ENCODE assay signal across 29 cellular contexts in genomic region chr10:42809670-42810069, GRCh38. TPM values are rescaled to one million over a fixed set of nuclear protein-coding genes. Genes with fewer than 3 reads are reported as not detected.
DNase-seq lines count a peak whose midpoint lies in the region; ATAC-seq, FAIRE-seq and TF ChIP-seq lines count a peak whose summit lies in the region.
"Had no signal": no experiment of that assay in that cellular context is flagged by ENCODE, and none has a peak within 500 bp of the region (broad histone marks: within the 10 kb centered on the region; RNA-seq: fewer than 3 reads in every experiment).

No MANE protein-coding gene starts in this region.

- no peaks in the 10 kb centered on the region for H3K27me3 ChIP-seq in gastrocnemius medialis
- H3K27me3 ChIP-seq: adrenal gland, ovary had no signal

- H3K27ac Mint-ChIP-seq in central memory CD8-positive, alpha-beta T cell (ENCODE audit: low read depth), result peak overlapping the region; percentile 32
- no peak overlapping the region for H3K27ac Mint-ChIP-seq in activated CD8-positive, alpha-beta T cell treated with anti-CD3 and anti-CD28 coated beads, Interleukin-2, amount 10 ng/mL, durations not matched to agents 7 days and 5 days
- H3K27ac Mint-ChIP-seq: activated CD4-positive, alpha-beta memory T cell treated with anti-CD3 and anti-CD28 coated beads for 36 hours; brain had no signal

- no peaks in the 10 kb centered on the region for H3K4me1 ChIP-seq in gastrocnemius medialis

- H3K4me3 Mint-ChIP-seq in central memory CD8-positive, alpha-beta T cell, result no peak overlapping the region
- H3K4me3 Mint-ChIP-seq in activated CD8-positive, alpha-beta T cell treated with anti-CD3 and anti-CD28 coated beads, Interleukin-2, amount 10 ng/mL, durations not matched to agents 7 days and 5 days, result no peak overlapping the region
- H3K4me3 Mint-ChIP-seq: activated CD4-positive, alpha-beta memory T cell treated with anti-CD3 and anti-CD28 coated beads for 36 hours; brain; effector memory CD8-positive, alpha-beta T cell; natural killer cell treated with Interleukin-12 subunit alpha and Interleukin-12 subunit beta and Interleukin-15 and Interleukin-18, amount 100 ng/mL, for 72 hours had no signal

- DNase-seq in GM12891 (ENCODE audit: insufficient read length, low spot score), result no peak
- no peak for DNase-seq in central memory CD8-positive, alpha-beta T cell (ENCODE audit: low spot score in 2 of 2)
- no peak for DNase-seq in NCI-H1105 treated with DMSO at 0.1 percent for 48 hours (lab: John Stamatoyannopoulos, UW)
- DNase-seq in gastrocnemius medialis, result no peak
- DNase-seq in SW480 (ENCODE audit: low spot score), result no peak
- no peak for DNase-seq in activated CD8-positive, alpha-beta T cell treated with anti-CD3 and anti-CD28 coated beads, Interleukin-2, amount 10 ng/mL, durations not matched to agents 7 days and 5 days
- DNase-seq: activated CD4-positive, alpha-beta memory T cell treated with anti-CD3 and anti-CD28 coated beads for 36 hours; activated gamma-delta T cell treated with Interleukin-2 at 50 U/mL for 16 hours; adrenal gland; Calu3; DND-41; effector memory CD8-positive, alpha-beta T cell; H7; NCI-H2171; NCI-H524; ovary; retina; SIG-M5; stimulated activated CD4-positive, alpha-beta T cell treated with anti-CD3 and anti-CD28 coated beads, Interleukin-2, amount 100 ng/mL, for 24 hours had no signal

- intact Hi-C loops in gastrocnemius medialis (cut with DNase I; ENCODE audit: low total_unique reads), result loop anchor here (1.0 kb wide), 1 partner anchor 27 kb away; the partner anchor contains the start of gene BMS1

- CTCF ChIA-PET in activated CD8-positive, alpha-beta T cell treated with anti-CD3 and anti-CD28 coated beads, Interleukin-2, amount 10 ng/mL, durations not matched to agents 7 days and 5 days (lab: Charles Lee), result no interaction called here

- H3K4me1 Mint-ChIP-seq in central memory CD8-positive, alpha-beta T cell, result peaks cover 21% of the 10 kb centered on the region
- H3K4me1 Mint-ChIP-seq in activated CD8-positive, alpha-beta T cell treated with anti-CD3 and anti-CD28 coated beads, Interleukin-2, amount 10 ng/mL, durations not matched to agents 7 days and 5 days (ENCODE audit: low read depth), result peaks cover 8% of the 10 kb centered on the region
- H3K4me1 Mint-ChIP-seq: brain had no signal

- H3K36me3 ChIP-seq in gastrocnemius medialis, result peaks cover 0 to 24% of the 10 kb centered on the region in 2 donors
- H3K36me3 ChIP-seq: ovary had no signal

- TF ChIP-seq POLR2A in GM12891 (IDR thresholded peaks at IDR 0.05; ENCODE audit: low read depth, low read length) (no peak), gastrocnemius medialis (IDR thresholded peaks at IDR 0.05) (no peak)

- H3K36me3 Mint-ChIP-seq in central memory CD8-positive, alpha-beta T cell (ENCODE audit: insufficient read depth), result peaks cover 43% of the 10 kb centered on the region
- peaks cover 74% of the 10 kb centered on the region for H3K36me3 Mint-ChIP-seq in activated CD8-positive, alpha-beta T cell treated with anti-CD3 and anti-CD28 coated beads, Interleukin-2, amount 10 ng/mL, durations not matched to agents 7 days and 5 days (ENCODE audit: low read depth)

- peak; percentile 69 for ATAC-seq in GM19351 (IDR thresholded peaks at IDR 0.05; ENCODE audit: unreplicated experiment)
- peak; percentile 84 for ATAC-seq in HG02885 (IDR thresholded peaks at IDR 0.05; ENCODE audit: poor library complexity, unreplicated experiment)
- ATAC-seq in central memory CD8-positive, alpha-beta T cell (replicated peaks; ENCODE audit: extremely low read depth, poor library complexity, severe bottlenecking), result no peak
- no peak for ATAC-seq in gastrocnemius medialis
- no peak for ATAC-seq in activated CD8-positive, alpha-beta T cell treated with anti-CD3 and anti-CD28 coated beads, Interleukin-2, amount 10 ng/mL, durations not matched to agents 7 days and 5 days
- ATAC-seq: effector memory CD8-positive, alpha-beta T cell; esophagus mucosa; natural killer cell treated with Interleukin-12 subunit alpha and Interleukin-12 subunit beta and Interleukin-15 and Interleukin-18, amount 100 ng/mL, for 72 hours; Panc1 had no signal

- no peak for TF ChIP-seq CTCF in gastrocnemius medialis (IDR thresholded peaks at IDR 0.05 in 4 of 5, conservative IDR thresholded peaks at IDR 0.05 in 1 of 5)

- no peaks in the 10 kb centered on the region for H3K27me3 Mint-ChIP-seq in central memory CD8-positive, alpha-beta T cell
- no peaks in the 10 kb centered on the region for H3K27me3 Mint-ChIP-seq in activated CD8-positive, alpha-beta T cell treated with anti-CD3 and anti-CD28 coated beads, Interleukin-2, amount 10 ng/mL, durations not matched to agents 7 days and 5 days (ENCODE audit: low read depth)
- H3K27me3 Mint-ChIP-seq: activated CD4-positive, alpha-beta memory T cell treated with anti-CD3 and anti-CD28 coated beads for 36 hours; brain; effector memory CD8-positive, alpha-beta T cell; natural killer cell treated with Interleukin-12 subunit alpha and Interleukin-12 subunit beta and Interleukin-15 and Interleukin-18, amount 100 ng/mL, for 72 hours had no signal

- peaks cover 9% of the 10 kb centered on the region for H3K9me3 Mint-ChIP-seq in central memory CD8-positive, alpha-beta T cell
- H3K9me3 Mint-ChIP-seq in activated CD8-positive, alpha-beta T cell treated with anti-CD3 and anti-CD28 coated beads, Interleukin-2, amount 10 ng/mL, durations not matched to agents 7 days and 5 days (ENCODE audit: insufficient read depth), result peaks cover 13% of the 10 kb centered on the region

- FAIRE-seq in GM12891 (lab: Jason Lieb, UNC), result peak; percentile 20
- FAIRE-seq: frontal cortex, islet of Langerhans had no signal

- H3K27ac ChIP-seq in gastrocnemius medialis, result no peak overlapping the region
- H3K27ac ChIP-seq: adrenal gland, C4-2B, ovary had no signal

- POLR2A ChIA-PET in activated CD8-positive, alpha-beta T cell treated with anti-CD3 and anti-CD28 coated beads, Interleukin-2, amount 10 ng/mL, durations not matched to agents 7 days and 5 days (lab: Charles Lee), result no interaction called here

- in situ Hi-C loops in gastrocnemius medialis (cut with MboI; ENCODE audit: low sequenced_read_pairs in 4 of 4), result no loop called here

- no peaks in the 10 kb centered on the region for H3K9me3 ChIP-seq in gastrocnemius medialis
- H3K9me3 ChIP-seq: adrenal gland, ovary had no signal

- no peak overlapping the region for H3K4me3 ChIP-seq in gastrocnemius medialis
- H3K4me3 ChIP-seq: adrenal gland, ovary, smooth muscle cell had no signal

TF ChIP-seq in GM12891, 5 proteins besides CTCF, POLR2A, EP300 and RAD21:
- no peak for TF ChIP-seq POLR2AphosphoS5 (IDR thresholded peaks at IDR 0.05; ENCODE audit: low read depth, low read length)
- TF ChIP-seq POU2F2 (IDR thresholded peaks at IDR 0.05; ENCODE audit: low read depth, low read length), result no peak
- no peak for TF ChIP-seq PAX5 (IDR thresholded peaks at IDR 0.05; ENCODE audit: insufficient read depth, low read length, severe bottlenecking)
- TF ChIP-seq SPI1 (IDR thresholded peaks at IDR 0.05; ENCODE audit: low read depth, low read length), result no peak
- TF ChIP-seq TAF1 (IDR thresholded peaks at IDR 0.05; ENCODE audit: low read depth, low read length), result no peak

RNA-seq across cellular contexts. Expression of gene BMS1, which starts 27.1 kb away (rescaled TPM):
- 13.7 TPM for polyA plus RNA-seq in GM12891 (2012; ENCODE audit: low read depth, missing spikeins)
- 10 to 100 TPM; 18.7 to 26.5 (median 21.7) TPM for total RNA-seq in gastrocnemius medialis
- total RNA-seq in activated CD8-positive, alpha-beta T cell treated with anti-CD3 and anti-CD28 coated beads, Interleukin-2, amount 10 ng/mL, durations not matched to agents 7 days and 5 days, result 10 to 100 TPM; 17.5 to 18.1 TPM

Comparison
In these comparisons a context has a peak if more than half of its experiments do, and no peak if none do; other contexts are left out.
1. ATAC-seq: peak in GM19351 (single experiment) and HG02885 (single experiment); none in central memory CD8-positive, alpha-beta T cell (single experiment), gastrocnemius medialis (0 of 2) and activated CD8-positive, alpha-beta T cell treated with anti-CD3 and anti-CD28 coated beads, Interleukin-2, amount 10 ng/mL, durations not matched to agents 7 days and 5 days (single experiment).